In the genomic region with DNA sequence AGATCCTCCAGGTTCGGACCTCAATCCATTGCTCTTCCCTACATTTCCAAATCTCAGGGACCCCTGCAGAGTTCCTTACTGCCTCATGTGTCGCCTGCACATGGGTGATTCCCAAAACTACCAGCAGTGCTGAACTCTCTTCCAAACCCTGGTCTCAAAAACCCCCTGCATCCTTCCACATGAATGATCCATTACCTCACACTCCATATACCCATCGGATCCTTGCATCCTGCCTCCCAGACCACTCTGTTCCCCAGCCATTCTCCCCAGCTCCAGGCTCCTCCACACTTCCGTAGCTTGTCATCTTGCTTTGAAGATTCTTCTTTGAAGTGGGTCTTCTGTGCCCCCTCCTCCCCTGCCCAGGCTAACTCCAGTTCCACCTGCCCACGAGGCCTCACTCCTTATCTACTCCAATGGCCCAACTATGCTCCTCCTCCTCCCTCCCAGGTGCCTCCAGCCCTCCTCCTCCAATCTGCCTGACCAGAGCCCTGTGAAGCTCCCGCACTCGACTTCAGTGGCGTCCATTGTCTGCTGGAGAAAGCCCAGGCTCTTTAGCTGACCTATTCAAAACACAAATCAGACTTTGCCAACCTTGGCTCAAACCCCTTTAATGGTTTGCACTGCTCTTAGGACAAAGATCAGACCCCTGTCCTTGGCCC, we compare ENCODE assay signal across 15 cellular contexts. TPM values are rescaled to one million over a fixed set of nuclear protein-coding genes. Genes with fewer than 3 reads are reported as not detected.
DNase-seq lines count a peak whose midpoint lies in the region; TF ChIP-seq lines count a peak whose summit lies in the region.
"Had no signal": no experiment of that assay in that cellular context is flagged by ENCODE, and none has a peak within 500 bp of the region (broad histone marks: within the 10 kb centered on the region; RNA-seq: fewer than 3 reads in every experiment).

No MANE protein-coding gene starts in this region.

- DNase-seq in SW480 (ENCODE audit: low spot score), result peak; percentile 80
- DNase-seq in caudate nucleus (lab: John Stamatoyannopoulos, UW), result peak in 1 of 61 donors; percentile 36
- DNase-seq in NCI-H2107 (lab: John Stamatoyannopoulos, UW), result no peak
- no peak for DNase-seq in mesothelial cell of epicardium (ENCODE audit: low spot score in 2 of 2, unreplicated experiment in 2 of 2)
- no peak for DNase-seq in GDM1 (lab: John Stamatoyannopoulos, UW)
- DNase-seq: ACHN; GM23248; NCI-H446 treated with DMSO at 0.1 percent for 48 hours; NK-92 treated with Interleukin-12 subunit alpha and Interleukin-12 subunit beta, amount 100 ng/mL, for 24 hours; SHP77 had no signal

- H3K27ac Mint-ChIP-seq in nephron (peak overlapping the region in 2 of 3 experiments; percentile 19 to 76), mesothelial cell of epicardium (no peak overlapping the region)

- H3K36me3 Mint-ChIP-seq in nephron (ENCODE audit: low read depth), result peaks cover 14% of the 10 kb centered on the region
- peaks cover 2% of the 10 kb centered on the region for H3K36me3 Mint-ChIP-seq in mesothelial cell of epicardium
- H3K36me3 Mint-ChIP-seq: CD14-positive monocyte had no signal

- H3K27me3 Mint-ChIP-seq in nephron (ENCODE audit: low read depth) (peaks cover 15% of the 10 kb centered on the region), mesothelial cell of epicardium (ENCODE audit: low read depth) (no peaks in the 10 kb centered on the region)

- H3K9me3 Mint-ChIP-seq in nephron (no peaks in the 10 kb centered on the region), mesothelial cell of epicardium (no peaks in the 10 kb centered on the region)

- peaks cover 28% of the 10 kb centered on the region for H3K4me1 Mint-ChIP-seq in nephron
- peaks cover 25% of the 10 kb centered on the region for H3K4me1 Mint-ChIP-seq in mesothelial cell of epicardium

- H3K4me3 Mint-ChIP-seq in nephron, result no peak overlapping the region
- H3K4me3 Mint-ChIP-seq in mesothelial cell of epicardium, result no peak overlapping the region

- no peak for TF ChIP-seq CTCF in nephron (IDR thresholded peaks at IDR 0.05; ENCODE audit: unreplicated experiment in 3 of 3)
- no peak for TF ChIP-seq CTCF in mesothelial cell of epicardium (IDR thresholded peaks at IDR 0.05; ENCODE audit: unreplicated experiment)

- H3K27ac ChIP-seq in caudate nucleus (ENCODE audit: low read depth, low read length) (peak overlapping the region; percentile 44), temporal lobe (ENCODE audit: low read depth, low read length) (peak overlapping the region; percentile 63)
- H3K27ac ChIP-seq: GM23248, Peyer's patch, SK-N-MC had no signal

RNA-seq across cellular contexts. Expression of a gene that starts 13.8 kb away (rescaled TPM):
- total RNA-seq in temporal lobe (6.9 TPM), mesothelial cell of epicardium (18.0 to 20.9 TPM (median 19.4 TPM) in 3 replicates)

RNA-seq across cellular contexts. Expression of a gene that starts 19.6 kb away (rescaled TPM):
- total RNA-seq in temporal lobe (not detected), mesothelial cell of epicardium (0.11 to 0.51 TPM (median 0.29 TPM) in 3 replicates)
- total RNA-seq: Peyer's patch had no signal

RNA-seq across cellular contexts. Expression of a gene that starts 28.1 kb away (rescaled TPM):
- 7.4 TPM for total RNA-seq in temporal lobe
- total RNA-seq in mesothelial cell of epicardium, result 25.3 to 27.7 TPM (median 27.0 TPM) in 3 replicates

RNA-seq across cellular contexts. Expression of a gene that starts 39.1 kb away (rescaled TPM):
- 19.7 TPM for total RNA-seq in temporal lobe
- total RNA-seq in mesothelial cell of epicardium, result 36.8 to 40.4 TPM (median 39.6 TPM) in 3 replicates
